Comparison of ENCODE assay signal across 16 cellular contexts in genomic region chr3:190589326-190589725, GRCh38.
DNase-seq lines count a peak whose midpoint lies in the region; ATAC-seq and TF ChIP-seq lines count a peak whose summit lies in the region.
"Had no signal": no experiment of that assay in that cellular context is flagged by ENCODE, and none has a peak within 500 bp of the region (broad histone marks: within the 10 kb centered on the region; RNA-seq: fewer than 3 reads in every experiment).

No MANE protein-coding gene starts in this region.

- H4K91ac ChIP-seq in neuronal stem cell (ENCODE audit: low read depth, low read length, poor library complexity): no peak overlapping the region

- CTCF ChIA-PET in CD4-positive, alpha-beta T cell (lab: Charles Lee): no interaction called here

- H2BK12ac ChIP-seq in neuronal stem cell (ENCODE audit: low read length): no peak overlapping the region

- H2BK5ac ChIP-seq in neuronal stem cell (ENCODE audit: low read length): no peak overlapping the region

- H3K14ac ChIP-seq in neuronal stem cell (ENCODE audit: low read length): no peak overlapping the region

- intact Hi-C loops in CD4-positive, alpha-beta T cell (cut with DNase I, micrococcal nuclease): no loop called here

- H3K27me3 ChIP-seq in CD4-positive, CD25-positive, alpha-beta regulatory T cell (ENCODE audit: control insufficient read depth, insufficient read depth, low read length): no peaks in the 10 kb centered on the region
- no peaks in the 10 kb centered on the region for H3K27me3 ChIP-seq in neuronal stem cell (ENCODE audit: control insufficient read depth in 3 of 3, insufficient read depth in 3 of 3, low read depth in 1 of 3, low read length in 3 of 3)
- no peaks in the 10 kb centered on the region for H3K27me3 ChIP-seq in CD4-positive, alpha-beta T cell (ENCODE audit: control insufficient read depth, insufficient read depth, low read length)
- H3K27me3 ChIP-seq: BLaER1 had no signal

- no peak overlapping the region for H4K8ac ChIP-seq in neuronal stem cell (ENCODE audit: low read depth, low read length)

- H3K4ac ChIP-seq in neuronal stem cell (ENCODE audit: low read length): no peak overlapping the region

- POLR2A ChIA-PET in CD4-positive, alpha-beta T cell (lab: Charles Lee): no interaction called here

- no peak overlapping the region for H3K4me3 Mint-ChIP-seq in T-helper 2 cell treated with Interferon-gamma antibody and Interleukin-4, amounts not matched to agents 5 μg/mL and 100 μg/mL, for 36 hours
- H3K4me3 Mint-ChIP-seq in CD4-positive, CD25-positive, alpha-beta regulatory T cell: no peak overlapping the region
- no peak overlapping the region for H3K4me3 Mint-ChIP-seq in CD4-positive, alpha-beta T cell
- H3K4me3 Mint-ChIP-seq: CD4-positive, alpha-beta memory T cell; HFFc6 had no signal

- no peaks in the 10 kb centered on the region for H3K79me1 ChIP-seq in neuronal stem cell (ENCODE audit: low read depth, low read length)

- peaks cover 55% of the 10 kb centered on the region for H3K36me3 Mint-ChIP-seq in T-helper 2 cell treated with Interferon-gamma antibody and Interleukin-4, amounts not matched to agents 5 μg/mL and 100 μg/mL, for 36 hours (ENCODE audit: low read depth)
- H3K36me3 Mint-ChIP-seq in CD4-positive, CD25-positive, alpha-beta regulatory T cell: peaks cover 9% of the 10 kb centered on the region
- H3K36me3 Mint-ChIP-seq in CD4-positive, alpha-beta T cell (ENCODE audit: low read depth): no peaks in the 10 kb centered on the region

- H2BK15ac ChIP-seq in neuronal stem cell (ENCODE audit: low read length): no peak overlapping the region

- H3K4me3 ChIP-seq in CD4-positive, CD25-positive, alpha-beta regulatory T cell (ENCODE audit: low read depth, low read length): no peak overlapping the region
- no peak overlapping the region for H3K4me3 ChIP-seq in neuronal stem cell (ENCODE audit: low read length in 2 of 2)
- H3K4me3 ChIP-seq: BLaER1, K562 had no signal

- no peak overlapping the region for H3K27ac ChIP-seq in CD4-positive, CD25-positive, alpha-beta regulatory T cell (ENCODE audit: insufficient read depth, low read length, poor library complexity, severe bottlenecking)
- H3K27ac ChIP-seq in caudate nucleus (ENCODE audit: low read depth, low read length) (peak overlapping the region; percentile 33), neuronal stem cell (replicated peaks; ENCODE audit: low read length) (no peak overlapping the region)
- H3K27ac ChIP-seq in CD4-positive, alpha-beta T cell (ENCODE audit: low read depth, low read length): no peak overlapping the region
- H3K27ac ChIP-seq: BLaER1 had no signal

- peaks cover 5% of the 10 kb centered on the region for H3K9me3 Mint-ChIP-seq in T-helper 2 cell treated with Interferon-gamma antibody and Interleukin-4, amounts not matched to agents 5 μg/mL and 100 μg/mL, for 36 hours
- peaks cover 0 to 2% (median 0%) of the 10 kb centered on the region in 7 donors for H3K9me3 Mint-ChIP-seq in CD4-positive, CD25-positive, alpha-beta regulatory T cell
- no peaks in the 10 kb centered on the region for H3K9me3 Mint-ChIP-seq in CD4-positive, alpha-beta T cell
- H3K9me3 Mint-ChIP-seq: CD4-positive, alpha-beta memory T cell; HFFc6 had no signal

- peak overlapping the region; percentile 1 for H3K27ac Mint-ChIP-seq in T-helper 2 cell treated with Interferon-gamma antibody and Interleukin-4, amounts not matched to agents 5 μg/mL and 100 μg/mL, for 36 hours
- H3K27ac Mint-ChIP-seq in CD4-positive, CD25-positive, alpha-beta regulatory T cell: peak overlapping the region in 2 of 3 donors; percentile 18 to 80
- H3K27ac Mint-ChIP-seq in CD4-positive, alpha-beta T cell: no peak overlapping the region
- H3K27ac Mint-ChIP-seq: HFFc6 had no signal

- H3K4me1 ChIP-seq in CD4-positive, CD25-positive, alpha-beta regulatory T cell (ENCODE audit: control insufficient read depth, insufficient read depth, low read length, poor library complexity, severe bottlenecking): peaks cover 24% of the 10 kb centered on the region
- peaks cover 0 to 6% of the 10 kb centered on the region in 2 donors for H3K4me1 ChIP-seq in neuronal stem cell (ENCODE audit: control insufficient read depth in 2 of 2, insufficient read depth in 1 of 2, low read depth in 1 of 2, low read length in 2 of 2)

- WGBS in neuronal stem cell (ENCODE audit: extremely low coverage in 2 of 2, insufficient read length in 2 of 2, insufficient replicate concordance in 1 of 2), 2 donors: no CpG with 5 or more reads among the region's 7 CpGs

- no peaks in the 10 kb centered on the region for H3K36me3 ChIP-seq in CD4-positive, CD25-positive, alpha-beta regulatory T cell (ENCODE audit: control insufficient read depth, insufficient read depth, low read length)
- H3K36me3 ChIP-seq in neuronal stem cell (replicated peaks in 1 of 2; ENCODE audit: control insufficient read depth in 2 of 2, insufficient read depth in 2 of 2, low read length in 2 of 2): no peaks in the 10 kb centered on the region
- H3K36me3 ChIP-seq: BLaER1 had no signal

- no peak for ATAC-seq in CD4-positive, CD25-positive, alpha-beta regulatory T cell (ENCODE audit: low read depth in 2 of 2)
- no peak for ATAC-seq in CD4-positive, alpha-beta T cell (ENCODE audit: poor library complexity)
- ATAC-seq: K562 had no signal

- H2AK5ac ChIP-seq in neuronal stem cell (ENCODE audit: low read depth, low read length): no peak overlapping the region

- no peaks in the 10 kb centered on the region for H3K27me3 Mint-ChIP-seq in T-helper 2 cell treated with Interferon-gamma antibody and Interleukin-4, amounts not matched to agents 5 μg/mL and 100 μg/mL, for 36 hours (ENCODE audit: low read depth)
- no peaks in the 10 kb centered on the region for H3K27me3 Mint-ChIP-seq in CD4-positive, CD25-positive, alpha-beta regulatory T cell
- H3K27me3 Mint-ChIP-seq in CD4-positive, alpha-beta T cell: no peaks in the 10 kb centered on the region
- H3K27me3 Mint-ChIP-seq: CD4-positive, alpha-beta memory T cell had no signal

- H3K18ac ChIP-seq in neuronal stem cell (ENCODE audit: low read length): no peak overlapping the region

- peaks cover 60% of the 10 kb centered on the region for H3K4me1 Mint-ChIP-seq in T-helper 2 cell treated with Interferon-gamma antibody and Interleukin-4, amounts not matched to agents 5 μg/mL and 100 μg/mL, for 36 hours (ENCODE audit: low read depth)
- peaks cover 21 to 41% (median 35%) of the 10 kb centered on the region in 4 donors for H3K4me1 Mint-ChIP-seq in CD4-positive, CD25-positive, alpha-beta regulatory T cell
- peaks cover 22% of the 10 kb centered on the region for H3K4me1 Mint-ChIP-seq in CD4-positive, alpha-beta T cell (ENCODE audit: low read depth)

- H3K9ac ChIP-seq in neuronal stem cell (ENCODE audit: low read depth, low read length, poor library complexity): no peak overlapping the region
- H3K9ac ChIP-seq: BLaER1 had no signal

- no peak overlapping the region for H2BK120ac ChIP-seq in neuronal stem cell (ENCODE audit: low read depth, low read length)

- DNase-seq in T-helper 2 cell treated with Interferon-gamma antibody and Interleukin-4, amounts not matched to agents 5 μg/mL and 100 μg/mL, for 36 hours (ENCODE audit: low spot score): no peak
- DNase-seq in T-helper 2 cell (no peak), caudate nucleus (lab: John Stamatoyannopoulos, UW) (peak in 22 of 61 donors; percentile 4 to 78 (median 22)), putamen (ENCODE audit: low spot score) (peak; percentile 52), neuronal stem cell (ENCODE audit: low spot score) (no peak)
- DNase-seq in CD4-positive, CD25-positive, alpha-beta regulatory T cell: no peak
- DNase-seq in CD4-positive, alpha-beta T cell: no peak
- DNase-seq: AML-193; CD4-positive, alpha-beta memory T cell; DMS153; DMS79 treated with DMSO at 0.1 percent for 48 hours; GDM1; HCEC 1CT; HFFc6 had no signal

- H3K9me3 ChIP-seq in CD4-positive, CD25-positive, alpha-beta regulatory T cell (ENCODE audit: control insufficient read depth in 2 of 2, low read length in 2 of 2): no peaks in the 10 kb centered on the region
- no peaks in the 10 kb centered on the region for H3K9me3 ChIP-seq in neuronal stem cell (replicated peaks in 1 of 2; ENCODE audit: control insufficient read depth in 2 of 2, insufficient read depth in 1 of 2, low read depth in 1 of 2, low read length in 2 of 2)
- H3K9me3 ChIP-seq in CD4-positive, alpha-beta T cell (ENCODE audit: control insufficient read depth, low read length): no peaks in the 10 kb centered on the region

- TF ChIP-seq CTCF in CD4-positive, alpha-beta T cell (IDR thresholded peaks at IDR 0.05): no peak

- H3K4me2 ChIP-seq in neuronal stem cell (ENCODE audit: insufficient read depth, low read length, poor library complexity, severe bottlenecking): no peak overlapping the region
- H3K4me2 ChIP-seq: BLaER1 had no signal

- no peak overlapping the region for H2AFZ ChIP-seq in neuronal stem cell (ENCODE audit: low read length)

- no peak overlapping the region for H3K23ac ChIP-seq in neuronal stem cell (ENCODE audit: low read depth, low read length, poor library complexity)
